27 cellular contexts compared by ENCODE assay signal in genomic region chr11:79465160-79465559, GRCh38.
"Had no signal": no experiment of that assay in that cellular context is flagged by ENCODE, and none has a peak within 500 bp of the region (broad histone marks: within the 10 kb centered on the region; RNA-seq: fewer than 3 reads in every experiment).

No MANE protein-coding gene starts in this region.

- H3K4me3 Mint-ChIP-seq: nephron; neural progenitor cell; stimulated activated effector memory CD8-positive, alpha-beta T cell treated with anti-CD3 and anti-CD28 coated beads, Interleukin-12 subunit alpha, Interleukin-12 subunit beta, amount 100 ng/mL, for 72 hours; stimulated activated naive B cell treated with anti-CD40 and anti-IgM and Interleukin-4, amounts not matched to agents 10 μg/mL and 1 μg/mL and 100 μg/mL, for 72 hours; stimulated activated naive CD8-positive, alpha-beta T cell treated with anti-CD3 and anti-CD28 coated beads, Interleukin-15, Interleukin-2, amounts not matched to agents 100 ng/mL and 50 ng/mL, for 24 hours had no signal

- ATAC-seq: psoas muscle; right cardiac atrium; right lobe of liver; stimulated activated effector memory CD8-positive, alpha-beta T cell treated with anti-CD3 and anti-CD28 coated beads, Interleukin-12 subunit alpha, Interleukin-12 subunit beta, amount 100 ng/mL, for 72 hours; stimulated activated naive B cell treated with anti-CD40 and anti-IgM and Interleukin-4, amounts not matched to agents 10 μg/mL and 1 μg/mL and 100 μg/mL, for 72 hours had no signal

- H3K36me3 ChIP-seq: neural progenitor cell, ovary, right lobe of liver, sigmoid colon, stomach, thoracic aorta, thyroid gland, tibial nerve, upper lobe of left lung, vagina had no signal

- H3K9me3 ChIP-seq: ovary, psoas muscle, right lobe of liver, sigmoid colon, stomach, thoracic aorta, thyroid gland, tibial nerve, upper lobe of left lung, vagina had no signal

- H3K27ac ChIP-seq: neural progenitor cell, ovary, parathyroid adenoma, psoas muscle, right lobe of liver, sigmoid colon, stomach, thoracic aorta, thyroid gland, tibial nerve, upper lobe of left lung, vagina had no signal

- H3K4me2 ChIP-seq: neural progenitor cell had no signal

- H3K27ac Mint-ChIP-seq: nephron; neural progenitor cell; progenitor cell of endocrine pancreas; stimulated activated effector memory CD8-positive, alpha-beta T cell treated with anti-CD3 and anti-CD28 coated beads, Interleukin-12 subunit alpha, Interleukin-12 subunit beta, amount 100 ng/mL, for 72 hours; stimulated activated naive B cell treated with anti-CD40 and anti-IgM and Interleukin-4, amounts not matched to agents 10 μg/mL and 1 μg/mL and 100 μg/mL, for 72 hours; stimulated activated naive CD8-positive, alpha-beta T cell treated with anti-CD3 and anti-CD28 coated beads, Interleukin-15, Interleukin-2, amounts not matched to agents 100 ng/mL and 50 ng/mL, for 24 hours had no signal

- DNase-seq: occipital lobe; ovary; posterior cingulate gyrus; psoas muscle; right cardiac atrium; right lobe of liver; sigmoid colon; small intestine; stimulated activated CD4-positive, alpha-beta T cell treated with anti-CD3 and anti-CD28 coated beads, Interleukin-15, amount 100 ng/mL, for 24 hours; stimulated activated CD4-positive, alpha-beta T cell treated with anti-CD3 and anti-CD28 coated beads, Interleukin-2, amount 100 ng/mL, for 24 hours; stimulated activated CD4-positive, alpha-beta T cell treated with anti-CD3 and anti-CD28 coated beads, Interleukin-2, amount 100 ng/mL, for 48 hours; stimulated activated CD4-positive, alpha-beta T cell treated with anti-CD3 and anti-CD28 coated beads, Interleukin-4, amount 100 ng/mL, for 24 hours; stimulated activated naive B cell treated with anti-CD40 and anti-IgM and Interleukin-4, amounts not matched to agents 10 μg/mL and 1 μg/mL and 100 μg/mL, for 72 hours; stimulated activated naive CD4-positive, alpha-beta T cell treated with Interleukin-2 at 50 U/mL for 16 hours; stomach; thyroid gland; trophoblast cell; upper lobe of left lung had no signal

- H3K9me3 Mint-ChIP-seq: nephron; neural progenitor cell; stimulated activated naive B cell treated with anti-CD40 and anti-IgM and Interleukin-4, amounts not matched to agents 10 μg/mL and 1 μg/mL and 100 μg/mL, for 72 hours; stimulated activated naive CD8-positive, alpha-beta T cell treated with anti-CD3 and anti-CD28 coated beads, Interleukin-15, Interleukin-2, amounts not matched to agents 100 ng/mL and 50 ng/mL, for 24 hours had no signal

- H3K27me3 ChIP-seq: neural progenitor cell, ovary, right lobe of liver, sigmoid colon, stomach, thyroid gland, tibial nerve, upper lobe of left lung, vagina had no signal

- H3K4me1 ChIP-seq: neural progenitor cell, parathyroid adenoma, psoas muscle, right lobe of liver, sigmoid colon, stomach, thyroid gland, tibial nerve, upper lobe of left lung, vagina had no signal

- H3K4me1 Mint-ChIP-seq: stimulated activated effector memory CD8-positive, alpha-beta T cell treated with anti-CD3 and anti-CD28 coated beads, Interleukin-12 subunit alpha, Interleukin-12 subunit beta, amount 100 ng/mL, for 72 hours; stimulated activated naive B cell treated with anti-CD40 and anti-IgM and Interleukin-4, amounts not matched to agents 10 μg/mL and 1 μg/mL and 100 μg/mL, for 72 hours had no signal

- H3K36me3 Mint-ChIP-seq: neural progenitor cell; stimulated activated effector memory CD8-positive, alpha-beta T cell treated with anti-CD3 and anti-CD28 coated beads, Interleukin-12 subunit alpha, Interleukin-12 subunit beta, amount 100 ng/mL, for 72 hours; stimulated activated naive B cell treated with anti-CD40 and anti-IgM and Interleukin-4, amounts not matched to agents 10 μg/mL and 1 μg/mL and 100 μg/mL, for 72 hours had no signal

- H3K79me2 ChIP-seq: parathyroid adenoma had no signal

- H3K4me3 ChIP-seq: neural progenitor cell, ovary, psoas muscle, right lobe of liver, sigmoid colon, stomach, thoracic aorta, thyroid gland, tibial nerve, upper lobe of left lung, vagina had no signal

- H2AFZ ChIP-seq: parathyroid adenoma had no signal
